8 cellular contexts compared by ENCODE assay signal in genomic region chr11:87722756-87723599, GRCh38.
DNase-seq lines count a peak whose midpoint lies in the region; ATAC-seq and TF ChIP-seq lines count a peak whose summit lies in the region.

No MANE protein-coding gene starts in this region.

- no peak overlapping the region for H3K4me3 Mint-ChIP-seq in natural killer cell treated with Interleukin-12 subunit alpha and Interleukin-12 subunit beta and Interleukin-15 and Interleukin-18, amount 100 ng/mL, for 72 hours

- no peaks in the 10 kb centered on the region for H3K4me1 Mint-ChIP-seq in natural killer cell treated with Interleukin-12 subunit alpha and Interleukin-12 subunit beta and Interleukin-15 and Interleukin-18, amount 100 ng/mL, for 72 hours (ENCODE audit: low read depth in 2 of 2)

- H3K9me3 Mint-ChIP-seq in natural killer cell treated with Interleukin-12 subunit alpha and Interleukin-12 subunit beta and Interleukin-15 and Interleukin-18, amount 100 ng/mL, for 72 hours, result no peaks in the 10 kb centered on the region

- H3K36me3 ChIP-seq in Peyer's patch (no peaks in the 10 kb centered on the region), upper lobe of right lung (no peaks in the 10 kb centered on the region)

- TF ChIP-seq CTCF in 22Rv1 (IDR thresholded peaks at IDR 0.05) (peak; percentile 93), Peyer's patch (IDR thresholded peaks at IDR 0.05) (peak in 4 of 6 experiments; percentile 41 to 62 (median 52)), fibroblast of villous mesenchyme (IDR thresholded peaks at IDR 0.05; ENCODE audit: insufficient read depth, low read depth, low read length) (peak; percentile 57), upper lobe of right lung (IDR thresholded peaks at IDR 0.05) (peak; percentile 61)

- H3K4me3 ChIP-seq in Peyer's patch (no peak overlapping the region), fibroblast of villous mesenchyme (ENCODE audit: low read depth, low read length) (no peak overlapping the region), upper lobe of right lung (no peak overlapping the region)

- H3K27ac ChIP-seq in 22Rv1, result no peak overlapping the region
- H3K27ac ChIP-seq in Peyer's patch, result peak overlapping the region in 1 of 4 donors; percentile 1
- H3K27ac ChIP-seq in upper lobe of right lung, result no peak overlapping the region

- H3K9me3 ChIP-seq in Peyer's patch (no peaks in the 10 kb centered on the region), upper lobe of right lung (no peaks in the 10 kb centered on the region)

- H3K27me3 ChIP-seq in Peyer's patch, result no peaks in the 10 kb centered on the region
- H3K27me3 ChIP-seq in upper lobe of right lung, result no peaks in the 10 kb centered on the region

- intact Hi-C loops in upper lobe of right lung (cut with DNase I), result no loop called here

- H3K27me3 Mint-ChIP-seq in natural killer cell treated with Interleukin-12 subunit alpha and Interleukin-12 subunit beta and Interleukin-15 and Interleukin-18, amount 100 ng/mL, for 72 hours, result no peaks in the 10 kb centered on the region

- TF ChIP-seq POLR2A in Peyer's patch (IDR thresholded peaks at IDR 0.05), result no peak

- DNase-seq in GM04504 (ENCODE audit: low read depth) (peak; percentile 8), Peyer's patch (peak in 1 of 3 donors; percentile 63), fibroblast of villous mesenchyme (ENCODE audit: low read depth) (peak; percentile 9), upper lobe of right lung (peak; percentile 60), cerebellum (ENCODE audit: low spot score) (no peak)
- DNase-seq in natural killer cell treated with Interleukin-12 subunit alpha and Interleukin-12 subunit beta and Interleukin-15 and Interleukin-18, amount 100 ng/mL, for 72 hours (ENCODE audit: low spot score), result no peak

- H3K27ac Mint-ChIP-seq in natural killer cell treated with Interleukin-12 subunit alpha and Interleukin-12 subunit beta and Interleukin-15 and Interleukin-18, amount 100 ng/mL, for 72 hours, result no peak overlapping the region

- peak; percentile 83 for ATAC-seq in HG02759 (IDR thresholded peaks at IDR 0.05; ENCODE audit: unreplicated experiment)
- peak; percentile 85 for ATAC-seq in upper lobe of right lung
- ATAC-seq in natural killer cell treated with Interleukin-12 subunit alpha and Interleukin-12 subunit beta and Interleukin-15 and Interleukin-18, amount 100 ng/mL, for 72 hours, result no peak

- no peaks in the 10 kb centered on the region for H3K36me3 Mint-ChIP-seq in natural killer cell treated with Interleukin-12 subunit alpha and Interleukin-12 subunit beta and Interleukin-15 and Interleukin-18, amount 100 ng/mL, for 72 hours

- peaks cover 0 to 8% (median 0%) of the 10 kb centered on the region in 4 donors for H3K4me1 ChIP-seq in Peyer's patch
- no peaks in the 10 kb centered on the region for H3K4me1 ChIP-seq in upper lobe of right lung

Comparison
In these comparisons a context has a peak if more than half of its experiments do, and no peak if none do; other contexts are left out.
1. DNase-seq: peak in GM04504 (single experiment), fibroblast of villous mesenchyme (single experiment) and upper lobe of right lung (single experiment); none in natural killer cell treated with Interleukin-12 subunit alpha and Interleukin-12 subunit beta and Interleukin-15 and Interleukin-18, amount 100 ng/mL, for 72 hours (single experiment) and cerebellum (single experiment).
2. ATAC-seq: peak in HG02759 (single experiment) and upper lobe of right lung (single experiment); none in natural killer cell treated with Interleukin-12 subunit alpha and Interleukin-12 subunit beta and Interleukin-15 and Interleukin-18, amount 100 ng/mL, for 72 hours (0 of 2).
3. Peak in every context shown above with its lines, with median percentiles within 50 percentile points of each other: CTCF ChIP-seq.